ENCODE assay signal across 9 cellular contexts in the genomic region with DNA sequence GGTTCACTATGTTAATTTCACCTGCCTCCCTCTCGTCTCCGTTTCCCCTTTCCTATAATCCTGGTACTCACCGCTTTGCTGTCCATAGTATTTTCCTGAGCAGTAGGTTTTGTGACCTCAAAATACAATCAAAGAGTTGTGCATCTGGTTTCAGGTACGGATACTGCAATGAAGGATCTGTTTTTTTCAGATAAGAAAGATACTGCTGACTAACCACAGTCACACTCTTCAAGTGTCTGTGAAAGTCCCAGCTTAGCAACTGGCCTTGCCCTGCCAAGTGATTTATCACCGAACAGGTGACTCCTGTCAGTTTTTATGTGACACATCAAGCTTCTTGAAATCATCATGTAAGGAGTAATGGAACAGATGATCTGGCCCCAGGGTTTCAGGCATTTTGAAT.
A peak's percentile ranks its signal among the peaks of the same experiment; 100 is the strongest.
DNase-seq lines count a peak whose midpoint lies in the region; ATAC-seq and TF ChIP-seq lines count a peak whose summit lies in the region.
"Had no signal": no experiment of that assay in that cellular context is flagged by ENCODE, and none has a peak within 500 bp of the region (broad histone marks: within the 10 kb centered on the region; RNA-seq: fewer than 3 reads in every experiment).

No MANE protein-coding gene starts in this region.

- H3K4me1 ChIP-seq in PC-3 (ENCODE audit: insufficient read depth, low read length) (peaks cover 16% of the 10 kb centered on the region), testis (peaks cover 2% of the 10 kb centered on the region), uterus (no peaks in the 10 kb centered on the region)

- H3K9me3 Mint-ChIP-seq in glutamatergic neuron (ENCODE audit: unreplicated experiment), result peaks cover 7% of the 10 kb centered on the region

- POLR2A ChIA-PET in PC-3 (lab: Charles Lee; ENCODE audit: unreplicated experiment), result no interaction called here

- in situ Hi-C loops in KBM-7 (cut with MboI; ENCODE audit: low pct_unique_long_range_greater_than_20kb, low sequenced_read_pairs), result no loop called here

- H3K9me3 ChIP-seq in PC-3 (ENCODE audit: low read length), result no peaks in the 10 kb centered on the region
- no peaks in the 10 kb centered on the region for H3K9me3 ChIP-seq in testis
- no peaks in the 10 kb centered on the region for H3K9me3 ChIP-seq in uterus

- ATAC-seq in PC-3, result no peak

- no peak overlapping the region for H2AFZ ChIP-seq in PC-3 (ENCODE audit: low read length)

- H3K27me3 Mint-ChIP-seq in glutamatergic neuron (ENCODE audit: unreplicated experiment), result peaks cover 2% of the 10 kb centered on the region

- DNase-seq in stimulated activated CD4-positive, alpha-beta T cell treated with anti-CD3 and anti-CD28 coated beads, Interleukin-15, amount 100 ng/mL, for 24 hours, result peak; percentile 28
- DNase-seq in stimulated activated CD4-positive, alpha-beta T cell treated with anti-CD3 and anti-CD28 coated beads, Interleukin-2, amount 100 ng/mL, for 48 hours, result no peak
- peak; percentile 18 for DNase-seq in PC-3
- no peak for DNase-seq in glutamatergic neuron
- peak; percentile 11 for DNase-seq in testis
- DNase-seq in uterus, result no peak
- DNase-seq in KBM-7, result no peak
- no peak for DNase-seq in HT-29 (ENCODE audit: low spot score)
- DNase-seq: amygdala had no signal

- H3K4me3 Mint-ChIP-seq in glutamatergic neuron (ENCODE audit: unreplicated experiment), result no peak overlapping the region

- no peak overlapping the region for H3K9ac ChIP-seq in PC-3 (ENCODE audit: low read length)

- peak overlapping the region; percentile 29 for H3K27ac Mint-ChIP-seq in glutamatergic neuron (ENCODE audit: unreplicated experiment)

- H3K27me3 ChIP-seq in PC-3 (ENCODE audit: low read length) (no peaks in the 10 kb centered on the region), testis (no peaks in the 10 kb centered on the region), uterus (no peaks in the 10 kb centered on the region)

- CTCF ChIA-PET in PC-3 (lab: Charles Lee), result no interaction called here

- no peaks in the 10 kb centered on the region for H4K20me1 ChIP-seq in PC-3 (ENCODE audit: low read length)

- no TSS peak for BruUV-seq in PC-3 (replicated peaks; lab: Mats Ljungman, UMichigan)

- peaks cover 38% of the 10 kb centered on the region for H3K4me1 Mint-ChIP-seq in glutamatergic neuron (ENCODE audit: low read depth, unreplicated experiment)

- no peaks in the 10 kb centered on the region for H3F3A ChIP-seq in PC-3 (ENCODE audit: low read length, unreplicated experiment)

- H3K4me3 ChIP-seq in PC-3 (ENCODE audit: low read length), result no peak overlapping the region
- no peak overlapping the region for H3K4me3 ChIP-seq in testis
- no peak overlapping the region for H3K4me3 ChIP-seq in uterus

- no peaks in the 10 kb centered on the region for H3K36me3 Mint-ChIP-seq in glutamatergic neuron (ENCODE audit: unreplicated experiment)

- H3K79me2 ChIP-seq in PC-3 (ENCODE audit: low read length), result peaks cover 39% of the 10 kb centered on the region; the same call in 1 of the 2 replicates

- no peak overlapping the region for H3K27ac ChIP-seq in PC-3 (ENCODE audit: low read length)
- no peak overlapping the region for H3K27ac ChIP-seq in testis
- no peak overlapping the region for H3K27ac ChIP-seq in uterus

- no peaks in the 10 kb centered on the region for H3K9me2 ChIP-seq in PC-3 (replicated peaks; ENCODE audit: low read length)

- intact Hi-C loops in PC-3 (cut with micrococcal nuclease), result no loop called here
- intact Hi-C loops in testis (cut with DNase I; ENCODE audit: low total_unique reads), result no loop called here
- intact Hi-C loops in uterus (cut with DNase I; ENCODE audit: low total_unique reads), result no loop called here

- TF ChIP-seq CTCF in PC-3 (conservative IDR thresholded peaks at IDR 0.05; ENCODE audit: low read depth, low read length) (no peak), glutamatergic neuron (IDR thresholded peaks at IDR 0.05; ENCODE audit: partially characterized antibody, unreplicated experiment) (no peak), testis (IDR thresholded peaks at IDR 0.05) (no peak), uterus (IDR thresholded peaks at IDR 0.05) (no peak)

- H3K4me2 ChIP-seq in PC-3 (ENCODE audit: low read length), result no peak overlapping the region

- WGBS in testis, 2 donors, result 76 to 92% methylated on average over 5 of the region's 5 CpGs

- H3K36me3 ChIP-seq in PC-3 (ENCODE audit: low read depth, low read length), result no peaks in the 10 kb centered on the region
- H3K36me3 ChIP-seq in testis (ENCODE audit: low read depth, missing control alignments), result no peaks in the 10 kb centered on the region
- no peaks in the 10 kb centered on the region for H3K36me3 ChIP-seq in uterus

- no peak for TF ChIP-seq POLR2A in testis (IDR thresholded peaks at IDR 0.05)
- no peak for TF ChIP-seq POLR2A in uterus (IDR thresholded peaks at IDR 0.05)

Comparison
In these comparisons a context has a peak if more than half of its experiments do, and no peak if none do; other contexts are left out.
1. DNase-seq: peak in stimulated activated CD4-positive, alpha-beta T cell treated with anti-CD3 and anti-CD28 coated beads, Interleukin-15, amount 100 ng/mL, for 24 hours (single experiment), PC-3 (single experiment) and testis (single experiment); none in stimulated activated CD4-positive, alpha-beta T cell treated with anti-CD3 and anti-CD28 coated beads, Interleukin-2, amount 100 ng/mL, for 48 hours (0 of 2), glutamatergic neuron (single experiment), uterus (0 of 2), KBM-7 (single experiment) and HT-29 (single experiment).